Comparison of ENCODE assay signal across 28 cellular contexts in genomic region chr10:92054807-92055206, GRCh38.
"Had no signal": no experiment of that assay in that cellular context is flagged by ENCODE, and none has a peak within 500 bp of the region (broad histone marks: within the 10 kb centered on the region; RNA-seq: fewer than 3 reads in every experiment).

No MANE protein-coding gene starts in this region.

- H3K36me3 Mint-ChIP-seq: natural killer cell; neural progenitor cell; stimulated activated effector memory CD8-positive, alpha-beta T cell treated with anti-CD3 and anti-CD28 coated beads, Interleukin-12 subunit alpha, Interleukin-12 subunit beta, amount 100 ng/mL, for 72 hours had no signal

- H3K4me1 ChIP-seq: parathyroid adenoma, sigmoid colon, thyroid gland, tibial nerve, upper lobe of left lung, vagina had no signal

- H3K27me3 Mint-ChIP-seq: progenitor cell of endocrine pancreas; stimulated activated naive B cell treated with anti-CD40 and anti-IgM and Interleukin-4, amounts not matched to agents 10 μg/mL and 1 μg/mL and 100 μg/mL, for 72 hours; stimulated activated naive CD8-positive, alpha-beta T cell treated with anti-CD3 and anti-CD28 coated beads, Interleukin-15, Interleukin-2, amounts not matched to agents 100 ng/mL and 50 ng/mL, for 24 hours had no signal

- H3K9me3 Mint-ChIP-seq: natural killer cell; nephron; neural progenitor cell; stimulated activated effector memory CD8-positive, alpha-beta T cell treated with anti-CD3 and anti-CD28 coated beads, Interleukin-12 subunit alpha, Interleukin-12 subunit beta, amount 100 ng/mL, for 72 hours; stimulated activated naive B cell treated with anti-CD40 and anti-IgM and Interleukin-4, amounts not matched to agents 10 μg/mL and 1 μg/mL and 100 μg/mL, for 72 hours; stimulated activated naive CD8-positive, alpha-beta T cell treated with anti-CD3 and anti-CD28 coated beads, Interleukin-15, Interleukin-2, amounts not matched to agents 100 ng/mL and 50 ng/mL, for 24 hours had no signal

- H3K27me3 ChIP-seq: neural progenitor cell, ovary, right lobe of liver, sigmoid colon, stomach, thyroid gland, tibial nerve, upper lobe of left lung, vagina had no signal

- FAIRE-seq: small intestine, urothelium cell line had no signal

- H3K9me3 ChIP-seq: ovary, psoas muscle, right lobe of liver, sigmoid colon, stomach, thoracic aorta, thyroid gland, tibial nerve, upper lobe of left lung, vagina had no signal

- H2AFZ ChIP-seq: neural progenitor cell, parathyroid adenoma had no signal

- H3K4me2 ChIP-seq: neural progenitor cell had no signal

- DNase-seq: natural killer cell; occipital lobe; ovary; posterior cingulate gyrus; psoas muscle; right cardiac atrium; right lobe of liver; sigmoid colon; small intestine; stimulated activated CD4-positive, alpha-beta T cell treated with anti-CD3 and anti-CD28 coated beads, Interleukin-15, amount 100 ng/mL, for 24 hours; stimulated activated CD4-positive, alpha-beta T cell treated with anti-CD3 and anti-CD28 coated beads, Interleukin-2, amount 100 ng/mL, for 24 hours; stimulated activated CD4-positive, alpha-beta T cell treated with anti-CD3 and anti-CD28 coated beads, Interleukin-2, amount 100 ng/mL, for 48 hours; stimulated activated CD4-positive, alpha-beta T cell treated with anti-CD3 and anti-CD28 coated beads, Interleukin-4, amount 100 ng/mL, for 24 hours; stimulated activated naive B cell treated with anti-CD40 and anti-IgM and Interleukin-4, amounts not matched to agents 10 μg/mL and 1 μg/mL and 100 μg/mL, for 72 hours; stimulated activated naive CD4-positive, alpha-beta T cell treated with Interleukin-2 at 50 U/mL for 16 hours; stomach; thyroid gland; upper lobe of left lung had no signal

- H3K4me1 Mint-ChIP-seq: nephron had no signal

- H3K4me3 Mint-ChIP-seq: natural killer cell; nephron; neural progenitor cell; stimulated activated effector memory CD8-positive, alpha-beta T cell treated with anti-CD3 and anti-CD28 coated beads, Interleukin-12 subunit alpha, Interleukin-12 subunit beta, amount 100 ng/mL, for 72 hours; stimulated activated naive B cell treated with anti-CD40 and anti-IgM and Interleukin-4, amounts not matched to agents 10 μg/mL and 1 μg/mL and 100 μg/mL, for 72 hours; stimulated activated naive CD8-positive, alpha-beta T cell treated with anti-CD3 and anti-CD28 coated beads, Interleukin-15, Interleukin-2, amounts not matched to agents 100 ng/mL and 50 ng/mL, for 24 hours had no signal

- H3K79me2 ChIP-seq: parathyroid adenoma had no signal

- H3K27ac ChIP-seq: neural progenitor cell, ovary, parathyroid adenoma, psoas muscle, right lobe of liver, sigmoid colon, stomach, thoracic aorta, thyroid gland, tibial nerve, upper lobe of left lung, vagina had no signal

- H3K4me3 ChIP-seq: neural progenitor cell, ovary, psoas muscle, right lobe of liver, sigmoid colon, stomach, thoracic aorta, thyroid gland, tibial nerve, upper lobe of left lung, vagina had no signal

- H3K27ac Mint-ChIP-seq: natural killer cell; nephron; neural progenitor cell; progenitor cell of endocrine pancreas; stimulated activated effector memory CD8-positive, alpha-beta T cell treated with anti-CD3 and anti-CD28 coated beads, Interleukin-12 subunit alpha, Interleukin-12 subunit beta, amount 100 ng/mL, for 72 hours; stimulated activated naive B cell treated with anti-CD40 and anti-IgM and Interleukin-4, amounts not matched to agents 10 μg/mL and 1 μg/mL and 100 μg/mL, for 72 hours; stimulated activated naive CD8-positive, alpha-beta T cell treated with anti-CD3 and anti-CD28 coated beads, Interleukin-15, Interleukin-2, amounts not matched to agents 100 ng/mL and 50 ng/mL, for 24 hours had no signal

- H3K36me3 ChIP-seq: neural progenitor cell, ovary, thyroid gland had no signal

- H3K9ac ChIP-seq: neural progenitor cell, parathyroid adenoma had no signal
